Comparison of ENCODE assay signal across 10 cellular contexts in genomic region chr3:15276028-15276717, GRCh38. TPM values are rescaled to one million over a fixed set of nuclear protein-coding genes. Genes with fewer than 3 reads are reported as not detected.
A peak's percentile ranks its signal among the peaks of the same experiment; 100 is the strongest.
DNase-seq lines count a peak whose midpoint lies in the region; ATAC-seq and TF ChIP-seq lines count a peak whose summit lies in the region.
"Had no signal": no experiment of that assay in that cellular context is flagged by ENCODE, and none has a peak within 500 bp of the region (broad histone marks: within the 10 kb centered on the region; RNA-seq: fewer than 3 reads in every experiment).

No MANE protein-coding gene starts in this region.

- peak overlapping the region; percentile 66 for H3K27ac ChIP-seq in DND-41 (ENCODE audit: low read length)
- H3K27ac ChIP-seq: epithelial cell of prostate had no signal

- intact Hi-C loops in CD14-positive monocyte (cut with micrococcal nuclease) (no loop called here), natural killer cell (cut with micrococcal nuclease) (no loop called here), posterior vena cava (cut with DNase I) (no loop called here)

- H3K4me3 ChIP-seq in DND-41 (ENCODE audit: low read depth in 1 of 2, low read length in 2 of 2): no peak overlapping the region

- H3K4me1 Mint-ChIP-seq in CD14-positive monocyte (peaks cover 63% of the 10 kb centered on the region), natural killer cell (peaks cover 91 to 95% of the 10 kb centered on the region in 2 donors)
- H3K4me1 Mint-ChIP-seq in activated T-helper 17 cell treated with anti-CD3 and anti-CD28 coated beads, Interleukin-2, amount 50 U/mL, for 72 hours: peaks cover 46% of the 10 kb centered on the region

- peak overlapping the region in 4 of 7 donors; percentile 21 to 87 (median 66) for H3K27ac Mint-ChIP-seq in CD14-positive monocyte
- H3K27ac Mint-ChIP-seq in activated T-helper 17 cell treated with anti-CD3 and anti-CD28 coated beads, Interleukin-2, amount 50 U/mL, for 72 hours: peak overlapping the region; percentile 84
- H3K27ac Mint-ChIP-seq in natural killer cell: peak overlapping the region; percentile 92 to 98

- no peak overlapping the region for H3K4me2 ChIP-seq in DND-41 (ENCODE audit: insufficient read depth, low read length)

- H3K36me3 Mint-ChIP-seq in CD14-positive monocyte (peaks cover 52 to 63% of the 10 kb centered on the region in 2 donors), natural killer cell (no peaks in the 10 kb centered on the region)
- H3K36me3 Mint-ChIP-seq in activated T-helper 17 cell treated with anti-CD3 and anti-CD28 coated beads, Interleukin-2, amount 50 U/mL, for 72 hours (ENCODE audit: low read depth): peaks cover 14% of the 10 kb centered on the region

- ATAC-seq in DND-41 (ENCODE audit: insufficient read depth, low read depth) (peak; percentile 32), natural killer cell (no peak), GM19455 (IDR thresholded peaks at IDR 0.05; ENCODE audit: unreplicated experiment) (no peak)
- peak; percentile 23 for ATAC-seq in activated T-helper 17 cell treated with anti-CD3 and anti-CD28 coated beads, Interleukin-2, amount 50 U/mL, for 72 hours (replicated peaks)

- H2AFZ ChIP-seq in DND-41 (ENCODE audit: low read depth, low read length): no peak overlapping the region

- H3K9me3 Mint-ChIP-seq in CD14-positive monocyte (peaks cover 0 to 5% (median 0%) of the 10 kb centered on the region in 7 donors), natural killer cell (no peaks in the 10 kb centered on the region)
- H3K9me3 Mint-ChIP-seq in activated T-helper 17 cell treated with anti-CD3 and anti-CD28 coated beads, Interleukin-2, amount 50 U/mL, for 72 hours: no peaks in the 10 kb centered on the region

- H3K36me3 ChIP-seq in DND-41 (ENCODE audit: insufficient read depth, low read length): no peaks in the 10 kb centered on the region

- H3K4me1 ChIP-seq in DND-41 (ENCODE audit: insufficient read depth, low read length): peaks cover 100% of the 10 kb centered on the region

- H3K9ac ChIP-seq in DND-41 (ENCODE audit: low read depth, low read length): no peak overlapping the region

- no peaks in the 10 kb centered on the region for H3K9me3 ChIP-seq in DND-41 (ENCODE audit: insufficient read depth, low read length, severe bottlenecking)

- H3K27me3 ChIP-seq in DND-41 (ENCODE audit: insufficient read depth, low read length, poor library complexity): no peaks in the 10 kb centered on the region

- DNase-seq in CD14-positive monocyte (ENCODE audit: low spot score) (peak; percentile 59), DND-41 (peak; percentile 80), natural killer cell (no peak), posterior vena cava (ENCODE audit: low spot score) (no peak), AML-193 (lab: John Stamatoyannopoulos, UW) (no peak)
- DNase-seq: NCI-H2029, SHP77 treated with DMSO at 0.1 percent for 48 hours had no signal

- H3K4me3 Mint-ChIP-seq in CD14-positive monocyte (no peak overlapping the region), natural killer cell (peak overlapping the region; percentile 50)
- H3K4me3 Mint-ChIP-seq in activated T-helper 17 cell treated with anti-CD3 and anti-CD28 coated beads, Interleukin-2, amount 50 U/mL, for 72 hours: peak overlapping the region; percentile 62

- peaks cover 0 to 4% (median 3%) of the 10 kb centered on the region in 3 donors for H3K27me3 Mint-ChIP-seq in CD14-positive monocyte (ENCODE audit: low read depth in 3 of 3)
- no peaks in the 10 kb centered on the region for H3K27me3 Mint-ChIP-seq in activated T-helper 17 cell treated with anti-CD3 and anti-CD28 coated beads, Interleukin-2, amount 50 U/mL, for 72 hours
- no peaks in the 10 kb centered on the region for H3K27me3 Mint-ChIP-seq in natural killer cell (ENCODE audit: low read depth in 2 of 2)

- TF ChIP-seq CTCF in CD14-positive monocyte (IDR thresholded peaks at IDR 0.05) (no peak), DND-41 (IDR thresholded peaks at IDR 0.05; ENCODE audit: borderline replicate concordance, extremely low read depth, low read length, poor library complexity, severe bottlenecking) (no peak), natural killer cell (IDR thresholded peaks at IDR 0.05) (no peak)

- H4K20me1 ChIP-seq in DND-41 (ENCODE audit: insufficient read depth, low read length): no peaks in the 10 kb centered on the region

- H3K79me2 ChIP-seq in DND-41 (ENCODE audit: insufficient read depth, low read length): peaks cover 50% of the 10 kb centered on the region

RNA-seq across cellular contexts. Expression of gene SH3BP5, which starts 56.2 kb away (rescaled TPM):
- 10 to 100 TPM; 10.7 to 22.8 TPM for polyA plus RNA-seq in CD14-positive monocyte
- total RNA-seq in activated T-helper 17 cell treated with anti-CD3 and anti-CD28 coated beads, Interleukin-2, amount 50 U/mL, for 72 hours: 10 to 100 TPM; 20.2 to 24.6 TPM
- total RNA-seq in natural killer cell: 100 to 1,000 TPM in 1 of 3 donors, 10 to 100 TPM in 2; 89.4 to 129 (median 91.0) TPM
- 100 to 1,000 TPM in 1 of 2 donors, 10 to 100 TPM in 1; 67.9 to 105 TPM for total RNA-seq in posterior vena cava

Comparison
In these comparisons a context has a peak if more than half of its experiments do, and no peak if none do; other contexts are left out.
1. DNase-seq: peak in CD14-positive monocyte (single experiment) and DND-41 (single experiment); none in natural killer cell (single experiment), posterior vena cava (single experiment) and AML-193 (0 of 2).
2. H3K4me3 Mint-ChIP-seq: peak in activated T-helper 17 cell treated with anti-CD3 and anti-CD28 coated beads, Interleukin-2, amount 50 U/mL, for 72 hours (single experiment) and natural killer cell (single experiment); none in CD14-positive monocyte (0 of 2).
3. ATAC-seq: peak in DND-41 (single experiment) and activated T-helper 17 cell treated with anti-CD3 and anti-CD28 coated beads, Interleukin-2, amount 50 U/mL, for 72 hours (single experiment); none in natural killer cell (0 of 3) and GM19455 (single experiment).
4. Peak in every context shown above with its lines, with median percentiles within 50 percentile points of each other: H3K27ac Mint-ChIP-seq.